ENCODE assay signal across 37 cellular contexts in genomic region chr1:204645251-204645650, GRCh38. TPM values are rescaled to one million over a fixed set of nuclear protein-coding genes. Genes with fewer than 3 reads are reported as not detected.
A peak's percentile ranks its signal among the peaks of the same experiment; 100 is the strongest.
DNase-seq lines count a peak whose midpoint lies in the region; ATAC-seq, FAIRE-seq and TF ChIP-seq lines count a peak whose summit lies in the region.
"Had no signal": no experiment of that assay in that cellular context is flagged by ENCODE, and none has a peak within 500 bp of the region (broad histone marks: within the 10 kb centered on the region; RNA-seq: fewer than 3 reads in every experiment).

No MANE protein-coding gene starts in this region.

- H3K27ac Mint-ChIP-seq in astrocyte (ENCODE audit: unreplicated experiment): no peak overlapping the region
- no peak overlapping the region for H3K27ac Mint-ChIP-seq in activated CD4-positive, alpha-beta memory T cell treated with anti-CD3 and anti-CD28 coated beads, Interleukin-2, amount 10 ng/mL, durations not matched to agents 7 days and 5 days
- H3K27ac Mint-ChIP-seq: B cell; CD14-positive monocyte; CD4-positive, alpha-beta T cell; CD8-positive, alpha-beta T cell had no signal

- DNase-seq in astrocyte (ENCODE audit: low read depth) (no peak), bronchial epithelial cell (ENCODE audit: low read depth) (peak; percentile 63), epithelial cell of esophagus (ENCODE audit: low read depth) (peak; percentile 10), NCI-H1694 (lab: John Stamatoyannopoulos, UW) (no peak), T-helper 2 cell (no peak)
- DNase-seq in activated CD4-positive, alpha-beta memory T cell treated with anti-CD3 and anti-CD28 coated beads, Interleukin-2, amount 10 ng/mL, durations not matched to agents 7 days and 5 days: no peak
- DNase-seq: 8988T; ACHN; AML-193; BE2C; C1 segment of cervical spinal cord; Caco-2; Calu3; CD4-positive, alpha-beta memory T cell; CD4-positive, alpha-beta T cell; CD4-positive, CD25-positive, alpha-beta regulatory T cell; CD8-positive, alpha-beta memory T cell; CD8-positive, alpha-beta T cell; COR-L47; DMS 273 treated with DMSO at 0.1 percent for 48 hours; DMS153; DMS53; DMS79; DMS79 treated with DMSO at 0.1 percent for 48 hours; DND-41; EL had no signal

- H3K4me2 ChIP-seq in astrocyte (ENCODE audit: low read length): no peak overlapping the region
- H3K4me2 ChIP-seq: A549, BLaER1 had no signal

- no peaks in the 10 kb centered on the region for H4K20me1 ChIP-seq in astrocyte (ENCODE audit: insufficient read depth, low read length)

- H3K4me1 Mint-ChIP-seq in astrocyte (ENCODE audit: low read depth, unreplicated experiment): peaks cover 8% of the 10 kb centered on the region
- H3K4me1 Mint-ChIP-seq in activated CD4-positive, alpha-beta memory T cell treated with anti-CD3 and anti-CD28 coated beads, Interleukin-2, amount 10 ng/mL, durations not matched to agents 7 days and 5 days: peaks cover 5% of the 10 kb centered on the region
- H3K4me1 Mint-ChIP-seq: B cell; CD4-positive, alpha-beta memory T cell; CD8-positive, alpha-beta memory T cell had no signal

- no peak for FAIRE-seq in astrocyte (lab: Jason Lieb, UNC)
- FAIRE-seq in bronchial epithelial cell (lab: Jason Lieb, UNC): no peak
- FAIRE-seq: A204.1, A549 had no signal

- peaks cover 47% of the 10 kb centered on the region for H3K27me3 Mint-ChIP-seq in astrocyte (ENCODE audit: low read depth, unreplicated experiment)
- H3K27me3 Mint-ChIP-seq in activated CD4-positive, alpha-beta memory T cell treated with anti-CD3 and anti-CD28 coated beads, Interleukin-2, amount 10 ng/mL, durations not matched to agents 7 days and 5 days: peaks cover 13% of the 10 kb centered on the region

- peak overlapping the region; percentile 57 for H3K4me3 Mint-ChIP-seq in astrocyte (ENCODE audit: unreplicated experiment)
- no peak overlapping the region for H3K4me3 Mint-ChIP-seq in activated CD4-positive, alpha-beta memory T cell treated with anti-CD3 and anti-CD28 coated beads, Interleukin-2, amount 10 ng/mL, durations not matched to agents 7 days and 5 days
- H3K4me3 Mint-ChIP-seq: B cell; CD14-positive monocyte; CD4-positive, alpha-beta memory T cell; CD4-positive, alpha-beta T cell; CD4-positive, CD25-positive, alpha-beta regulatory T cell; CD8-positive, alpha-beta memory T cell; CD8-positive, alpha-beta T cell had no signal

- H3K9me3 Mint-ChIP-seq in astrocyte (ENCODE audit: unreplicated experiment): no peaks in the 10 kb centered on the region
- H3K9me3 Mint-ChIP-seq in activated CD4-positive, alpha-beta memory T cell treated with anti-CD3 and anti-CD28 coated beads, Interleukin-2, amount 10 ng/mL, durations not matched to agents 7 days and 5 days: no peaks in the 10 kb centered on the region
- H3K9me3 Mint-ChIP-seq: CD4-positive, alpha-beta T cell; CD4-positive, CD25-positive, alpha-beta regulatory T cell; CD8-positive, alpha-beta memory T cell; CD8-positive, alpha-beta T cell had no signal

- H3K27me3 ChIP-seq in astrocyte (ENCODE audit: insufficient read depth, low read length) (peaks cover 12% of the 10 kb centered on the region), bronchial epithelial cell (ENCODE audit: control insufficient read depth, insufficient read depth, low read length) (peaks cover 2% of the 10 kb centered on the region), gastroesophageal sphincter (no peaks in the 10 kb centered on the region)
- H3K27me3 ChIP-seq: BE2C; BLaER1; BLaER1 treated with 17β-estradiol and CSF1 and Interleukin-3, amounts not matched to agents 10 nM and 100 nM had no signal

- CTCF ChIA-PET in activated CD4-positive, alpha-beta memory T cell treated with anti-CD3 and anti-CD28 coated beads, Interleukin-2, amount 10 ng/mL, durations not matched to agents 7 days and 5 days (lab: Charles Lee): interaction anchor here (0.9 kb wide), 1 partner anchor 161 kb away, joined by 3 read pairs; no protein-coding TSS in a partner anchor

- H3K9ac ChIP-seq in astrocyte (ENCODE audit: low read length): no peak overlapping the region
- H3K9ac ChIP-seq: BLaER1; BLaER1 treated with 17β-estradiol and CSF1 and Interleukin-3, amounts not matched to agents 10 nM and 100 nM had no signal

- H3K27ac ChIP-seq in astrocyte (ENCODE audit: low read depth, low read length): no peak overlapping the region
- no peak overlapping the region for H3K27ac ChIP-seq in gastroesophageal sphincter
- H3K27ac ChIP-seq: 22Rv1, BLaER1, C4-2B had no signal

- H2AFZ ChIP-seq in astrocyte (ENCODE audit: low read depth, low read length): no peak overlapping the region

- no peak for TF ChIP-seq CTCF in astrocyte (IDR thresholded peaks at IDR 0.05; ENCODE audit: insufficient read depth, low read depth, low read length)
- no peak for TF ChIP-seq CTCF in bronchial epithelial cell (IDR thresholded peaks at IDR 0.05; ENCODE audit: insufficient read depth, low read length, severe bottlenecking)
- no peak for TF ChIP-seq CTCF in epithelial cell of esophagus (IDR thresholded peaks at IDR 0.05; ENCODE audit: insufficient read depth, low read depth, low read length, missing control alignments)
- TF ChIP-seq CTCF in gastroesophageal sphincter (IDR thresholded peaks at IDR 0.05): no peak

- ATAC-seq in esophagus mucosa: peak; percentile 68
- no peak for ATAC-seq in gastroesophageal sphincter
- ATAC-seq: A549; CD8-positive, alpha-beta T cell had no signal

- no peaks in the 10 kb centered on the region for H3K79me2 ChIP-seq in astrocyte (ENCODE audit: insufficient read depth, low read length)

- peaks cover 2% of the 10 kb centered on the region for H3K36me3 Mint-ChIP-seq in astrocyte (ENCODE audit: low read depth, unreplicated experiment)
- no peaks in the 10 kb centered on the region for H3K36me3 Mint-ChIP-seq in activated CD4-positive, alpha-beta memory T cell treated with anti-CD3 and anti-CD28 coated beads, Interleukin-2, amount 10 ng/mL, durations not matched to agents 7 days and 5 days (ENCODE audit: low read depth)
- H3K36me3 Mint-ChIP-seq: CD14-positive monocyte; CD4-positive, alpha-beta memory T cell; CD4-positive, CD25-positive, alpha-beta regulatory T cell; CD8-positive, alpha-beta memory T cell; CD8-positive, alpha-beta T cell had no signal

- TF ChIP-seq POLR2A in gastroesophageal sphincter (IDR thresholded peaks at IDR 0.05): no peak

- H3K4me3 ChIP-seq in astrocyte (ENCODE audit: insufficient read depth, low read depth, low read length) (no peak overlapping the region), bronchial epithelial cell (ENCODE audit: low read depth, low read length) (no peak overlapping the region), epithelial cell of esophagus (ENCODE audit: low read length) (no peak overlapping the region), gastroesophageal sphincter (no peak overlapping the region)
- H3K4me3 ChIP-seq: A549; BLaER1; BLaER1 treated with 17β-estradiol and CSF1 and Interleukin-3, amounts not matched to agents 10 nM and 100 nM had no signal

- H3K36me3 ChIP-seq in astrocyte (ENCODE audit: insufficient read depth, low read length) (no peaks in the 10 kb centered on the region), bronchial epithelial cell (ENCODE audit: control insufficient read depth, insufficient read depth, low read length) (no peaks in the 10 kb centered on the region), gastroesophageal sphincter (no peaks in the 10 kb centered on the region)
- H3K36me3 ChIP-seq: BE2C had no signal

- no peaks in the 10 kb centered on the region for H3K4me1 ChIP-seq in astrocyte (ENCODE audit: insufficient read depth, low read length)
- H3K4me1 ChIP-seq in gastroesophageal sphincter: peaks cover 0 to 26% (median 0%) of the 10 kb centered on the region in 3 donors

- WGBS in gastroesophageal sphincter (ENCODE audit: low coverage in 1 of 2), 2 donors: 83% methylated on average over 3 of the region's 3 CpGs

- POLR2A ChIA-PET in activated CD4-positive, alpha-beta memory T cell treated with anti-CD3 and anti-CD28 coated beads, Interleukin-2, amount 10 ng/mL, durations not matched to agents 7 days and 5 days (lab: Charles Lee): no interaction called here

- H3K9me3 ChIP-seq in astrocyte (ENCODE audit: insufficient read depth, low read depth, low read length) (no peaks in the 10 kb centered on the region), gastroesophageal sphincter (no peaks in the 10 kb centered on the region)
- H3K9me3 ChIP-seq: A549, BE2C, Caco-2 had no signal

- no peak for TF ChIP-seq EP300 in gastroesophageal sphincter (IDR thresholded peaks at IDR 0.05)

RNA-seq across cellular contexts. Expression of gene LRRN2, which starts 40.3 kb away (rescaled TPM):
- total RNA-seq in astrocyte (4.9 and 5.9 TPM in 2 replicates), bronchial epithelial cell (not detected in 2 replicates), esophagus mucosa (0.72 TPM), gastroesophageal sphincter (10 to 100 TPM in 1 of 4 donors, 1 to 10 TPM in 3; 4.0 to 19.6 (median 7.0) TPM)
- total RNA-seq in activated CD4-positive, alpha-beta memory T cell treated with anti-CD3 and anti-CD28 coated beads, Interleukin-2, amount 10 ng/mL, durations not matched to agents 7 days and 5 days: under 1 TPM; 0.10 to 0.25 TPM
- total RNA-seq: A673; B cell; Caco-2; Calu3; CD4-positive, alpha-beta memory T cell; CD4-positive, alpha-beta T cell; CD4-positive, CD25-positive, alpha-beta regulatory T cell; CD8-positive, alpha-beta memory T cell; CD8-positive, alpha-beta T cell had no signal

Comparison
In these comparisons a context has a peak if more than half of its experiments do, and no peak if none do; other contexts are left out.
1. DNase-seq: peak in bronchial epithelial cell (single experiment) and epithelial cell of esophagus (single experiment); none in astrocyte (single experiment), NCI-H1694 (single experiment), activated CD4-positive, alpha-beta memory T cell treated with anti-CD3 and anti-CD28 coated beads, Interleukin-2, amount 10 ng/mL, durations not matched to agents 7 days and 5 days (single experiment) and T-helper 2 cell (0 of 5).